Comparison of ENCODE assay signal across 25 cellular contexts in the genomic region with DNA sequence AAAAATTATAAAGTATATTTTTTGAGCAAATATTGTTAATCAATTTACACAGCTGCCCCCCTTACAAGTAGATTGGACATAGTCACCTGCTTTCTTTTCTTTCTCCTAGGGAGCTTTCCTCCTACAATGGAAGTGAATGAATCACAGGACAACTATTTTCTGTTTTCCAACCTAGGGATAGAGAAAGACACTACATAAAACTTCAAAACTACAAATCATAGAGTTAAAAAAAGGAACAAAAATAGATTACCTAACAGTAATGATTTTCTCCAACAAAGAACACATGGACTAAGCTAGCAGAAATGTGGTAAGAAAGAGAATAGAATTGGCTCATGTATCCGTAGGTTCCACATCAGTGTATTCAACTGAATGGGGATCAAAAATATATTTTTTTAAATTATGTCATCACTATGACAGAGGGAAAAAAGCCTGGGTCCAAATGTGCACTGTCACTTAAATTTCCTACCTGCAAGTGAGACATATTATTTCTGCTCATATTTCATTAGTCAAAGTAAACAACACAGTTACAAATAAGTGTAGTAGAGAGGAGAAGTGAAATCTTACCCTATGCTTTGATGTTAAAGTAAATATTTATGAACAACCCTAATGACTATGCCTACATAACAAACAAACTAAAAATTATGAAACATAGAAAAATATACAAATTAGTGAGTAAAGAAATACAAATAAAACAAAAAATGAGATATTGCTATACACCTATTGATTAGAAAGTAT.
"Had no signal": no experiment of that assay in that cellular context is flagged by ENCODE, and none has a peak within 500 bp of the region (broad histone marks: within the 10 kb centered on the region; RNA-seq: fewer than 3 reads in every experiment).

No MANE protein-coding gene starts in this region.

- H3K36me3 Mint-ChIP-seq: immature natural killer cell, neural progenitor cell had no signal

- H3K4me1 ChIP-seq: gastroesophageal sphincter, neural progenitor cell, stomach, transverse colon had no signal

- ATAC-seq: esophagus mucosa; gastroesophageal sphincter; left colon; left ventricle myocardium superior; natural killer cell treated with Interleukin-12 subunit alpha and Interleukin-12 subunit beta and Interleukin-15 and Interleukin-18, amount 100 ng/mL, for 72 hours; right cardiac atrium had no signal

- H3K9me3 Mint-ChIP-seq: endodermal cell; natural killer cell treated with Interleukin-12 subunit alpha and Interleukin-12 subunit beta and Interleukin-15 and Interleukin-18, amount 100 ng/mL, for 72 hours; neural progenitor cell had no signal

- H3K4me3 Mint-ChIP-seq: endodermal cell; immature natural killer cell; natural killer cell treated with Interleukin-12 subunit alpha and Interleukin-12 subunit beta and Interleukin-15 and Interleukin-18, amount 100 ng/mL, for 72 hours; neural progenitor cell had no signal

- H3K27me3 ChIP-seq: gastroesophageal sphincter, neural progenitor cell, ovary, stomach, transverse colon had no signal

- FAIRE-seq: colon, keratinocyte, small intestine had no signal

- H3K9ac ChIP-seq: neural progenitor cell had no signal

- H3K27me3 Mint-ChIP-seq: natural killer cell treated with Interleukin-12 subunit alpha and Interleukin-12 subunit beta and Interleukin-15 and Interleukin-18, amount 100 ng/mL, for 72 hours had no signal

- DNase-seq: effector CD4-positive, alpha-beta T cell; endodermal cell; foreskin fibroblast; immature natural killer cell; left colon; left ventricle myocardium superior; mesenchymal stem cell; midbrain; nucleus accumbens; ovary; right cardiac atrium; small intestine; stimulated activated CD4-positive, alpha-beta T cell treated with anti-CD3 and anti-CD28 coated beads, Interleukin-12 subunit alpha, Interleukin-12 subunit beta, amount 100 ng/mL, for 4 hours; stimulated activated naive CD4-positive, alpha-beta T cell; stomach; substantia nigra; transverse colon had no signal

- H3K27ac Mint-ChIP-seq: endodermal cell; immature natural killer cell; natural killer cell treated with Interleukin-12 subunit alpha and Interleukin-12 subunit beta and Interleukin-15 and Interleukin-18, amount 100 ng/mL, for 72 hours; neural progenitor cell had no signal

- H3K27ac ChIP-seq: gastroesophageal sphincter, neural progenitor cell, ovary, stomach, thoracic aorta, transverse colon had no signal

- H3K4me2 ChIP-seq: neural progenitor cell had no signal

- H2AFZ ChIP-seq: neural progenitor cell had no signal

- H3K36me3 ChIP-seq: gastroesophageal sphincter, neural progenitor cell, ovary, stomach, thoracic aorta, transverse colon had no signal

- H3K9me3 ChIP-seq: gastroesophageal sphincter, ovary, stomach, thoracic aorta, transverse colon had no signal

- H3K4me1 Mint-ChIP-seq: endodermal cell, immature natural killer cell, neural progenitor cell had no signal

- H3K4me3 ChIP-seq: gastroesophageal sphincter, lung, neural progenitor cell, ovary, stomach, thoracic aorta, transverse colon had no signal
